Comparison of ENCODE assay signal across 8 cellular contexts in the genomic region with DNA sequence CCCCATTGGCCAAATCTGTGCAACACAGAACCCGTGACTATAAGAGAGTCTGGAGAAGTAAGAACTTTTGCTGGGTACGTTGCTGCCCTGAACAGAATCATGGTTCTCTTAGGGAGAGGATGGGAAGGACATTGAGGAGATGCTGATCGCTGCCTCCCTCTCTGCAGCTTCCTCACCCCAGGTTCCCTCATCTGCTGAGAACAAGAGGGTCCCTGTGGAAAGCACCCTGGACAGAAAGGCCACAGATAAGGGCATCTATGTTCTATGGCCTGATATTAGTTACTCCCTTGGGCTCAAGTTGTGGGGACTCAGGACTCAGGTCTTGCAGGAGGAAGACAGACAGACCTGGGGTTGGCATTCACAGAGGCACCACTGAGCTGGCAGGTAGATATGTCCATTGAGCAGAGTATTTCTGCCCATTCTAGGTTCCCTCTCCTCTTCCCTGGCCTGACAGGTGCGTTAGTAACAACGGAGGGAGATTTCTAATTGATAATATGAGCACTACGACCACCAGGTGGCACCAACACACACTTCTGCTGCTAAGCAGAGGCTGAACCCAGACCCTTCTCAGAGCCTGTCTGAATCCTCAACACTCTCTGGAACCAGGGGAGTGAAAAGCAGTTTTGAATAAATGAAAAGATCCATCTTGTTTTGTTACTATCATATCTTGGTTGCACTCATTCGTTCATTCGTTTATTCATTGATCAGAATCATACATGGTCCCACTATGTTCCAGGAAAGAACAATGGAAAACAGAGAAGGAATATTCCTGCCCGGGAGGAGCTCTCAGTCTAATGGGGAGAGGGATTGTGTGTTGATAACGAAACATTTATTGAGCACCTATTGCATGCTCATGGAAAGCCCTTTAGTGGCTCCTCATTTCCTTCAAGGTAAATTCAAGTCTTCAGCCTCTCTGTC. TPM values are rescaled to one million over a fixed set of nuclear protein-coding genes. Genes with fewer than 3 reads are reported as not detected.
DNase-seq lines count a peak whose midpoint lies in the region; ATAC-seq and TF ChIP-seq lines count a peak whose summit lies in the region.

No MANE protein-coding gene starts in this region.

- dilution Hi-C loops in IMR-90 (cut with HindIII; ENCODE audit: low sequenced_read_pairs, unreplicated experiment), result no loop called here

- H2BK120ac ChIP-seq in IMR-90 (ENCODE audit: low read depth, low read length), result no peak overlapping the region

- no CpG with 5 or more reads among the region's 10 CpGs for WGBS in IMR-90 (ENCODE audit: extremely low coverage in 2 of 2, insufficient read length in 1 of 2), 2 experiments

- no peaks in the 10 kb centered on the region for H3K9me3 ChIP-seq in IMR-90 (ENCODE audit: control insufficient read depth, insufficient read depth, low read length)
- H3K9me3 ChIP-seq in RWPE2 (ENCODE audit: severe bottlenecking), result no peaks in the 10 kb centered on the region

- no peak overlapping the region for H3K4me2 ChIP-seq in IMR-90 (ENCODE audit: low read depth, low read length)

- H3K56ac ChIP-seq in IMR-90 (ENCODE audit: extremely low read depth, insufficient read depth, low read length), result no peak overlapping the region

- in situ Hi-C loops in IMR-90 (cut with MboI; ENCODE audit: low sequenced_read_pairs), result loop anchor here (5.0 to 25.0 kb wide), 2 partner anchors 130 to 600 kb away; no protein-coding TSS in a partner anchor

- H3K27ac ChIP-seq in IMR-90 (ENCODE audit: insufficient read depth, low read length) (no peak overlapping the region), RWPE2 (ENCODE audit: poor library complexity, severe bottlenecking) (no peak overlapping the region)

- H3K4me1 ChIP-seq in IMR-90 (ENCODE audit: control insufficient read depth, insufficient read depth, low read length), result no peaks in the 10 kb centered on the region
- H3K4me1 ChIP-seq in RWPE2 (ENCODE audit: insufficient read depth, poor library complexity, severe bottlenecking), result no peaks in the 10 kb centered on the region

- H3K27me3 ChIP-seq in IMR-90 (ENCODE audit: control insufficient read depth, insufficient read depth, low read length), result peaks cover 3% of the 10 kb centered on the region
- H3K27me3 ChIP-seq in RWPE2 (ENCODE audit: insufficient read depth, poor library complexity, severe bottlenecking), result peaks cover 4% of the 10 kb centered on the region

- TF ChIP-seq RAD21 in IMR-90 (IDR thresholded peaks at IDR 0.05; ENCODE audit: low read length), result peak; percentile 54

- no peak overlapping the region for H3K4ac ChIP-seq in IMR-90 (ENCODE audit: low read depth, low read length)

- CTCF ChIA-PET in IMR-90 (lab: Yijun Ruan, JAX), result interaction anchor here (0.6 to 2.9 kb wide), 2 partner anchors 248 to 256 kb away, joined by 3 to 10 read pairs; no protein-coding TSS in a partner anchor

- H3K36me3 ChIP-seq in IMR-90 (ENCODE audit: control insufficient read depth, insufficient read depth, low read length) (no peaks in the 10 kb centered on the region), RWPE2 (ENCODE audit: low read depth) (no peaks in the 10 kb centered on the region)

- no peak overlapping the region for H2BK15ac ChIP-seq in IMR-90 (ENCODE audit: low read depth, low read length)

- no peak overlapping the region for H2BK5ac ChIP-seq in IMR-90 (ENCODE audit: low read depth, low read length, poor library complexity, severe bottlenecking)

- intact Hi-C loops in IMR-90 (cut with micrococcal nuclease), result loop anchor here (1.0 kb wide), 2 partner anchors 131 to 606 kb away; no protein-coding TSS in a partner anchor
- intact Hi-C loops in activated T-helper 2 cell treated with anti-CD3 and anti-CD28 coated beads, Interferon-gamma antibody, Interleukin-2, Interleukin-4, amounts not matched to agents 10 μg/mL and 5 μg/mL and 100 μg/mL, durations not matched to agents 14 hours and 24 hours and 36 hours (cut with micrococcal nuclease), result loop anchor here (1.0 kb wide), 1 partner anchor 130 kb away; no protein-coding TSS in a partner anchor

- H3K9me1 ChIP-seq in IMR-90 (ENCODE audit: insufficient read depth, low read length), result no peaks in the 10 kb centered on the region

- POLR2A ChIA-PET in IMR-90 (lab: Charles Lee; ENCODE audit: unreplicated experiment), result no interaction called here

- H4K91ac ChIP-seq in IMR-90 (ENCODE audit: insufficient read depth, low read depth, low read length), result no peak overlapping the region

- no peak overlapping the region for H4K5ac ChIP-seq in IMR-90 (ENCODE audit: low read depth, low read length)

- no peak overlapping the region for H3K18ac ChIP-seq in IMR-90 (ENCODE audit: low read depth, low read length)

- peaks cover 5% of the 10 kb centered on the region for H3K27me3 Mint-ChIP-seq in activated T-helper 2 cell treated with anti-CD3 and anti-CD28 coated beads, Interferon-gamma antibody, Interleukin-2, Interleukin-4, amounts not matched to agents 10 μg/mL and 5 μg/mL and 100 μg/mL, durations not matched to agents 14 hours and 24 hours and 36 hours (ENCODE audit: low read depth)

- no peak overlapping the region for H3K23ac ChIP-seq in IMR-90 (ENCODE audit: low read depth, low read length)

- no peak overlapping the region for H2BK20ac ChIP-seq in IMR-90 (ENCODE audit: low read depth, low read length)

- no peak overlapping the region for H2AK5ac ChIP-seq in IMR-90 (ENCODE audit: low read depth, low read length)

- H3K4me3 Mint-ChIP-seq in activated T-helper 2 cell treated with anti-CD3 and anti-CD28 coated beads, Interferon-gamma antibody, Interleukin-2, Interleukin-4, amounts not matched to agents 10 μg/mL and 5 μg/mL and 100 μg/mL, durations not matched to agents 14 hours and 24 hours and 36 hours (ENCODE audit: low read depth), result no peak overlapping the region

- no peaks in the 10 kb centered on the region for H3K79me1 ChIP-seq in IMR-90 (ENCODE audit: low read depth in 1 of 2, low read length in 2 of 2)

- H3K36me3 Mint-ChIP-seq in activated T-helper 2 cell treated with anti-CD3 and anti-CD28 coated beads, Interferon-gamma antibody, Interleukin-2, Interleukin-4, amounts not matched to agents 10 μg/mL and 5 μg/mL and 100 μg/mL, durations not matched to agents 14 hours and 24 hours and 36 hours (ENCODE audit: low read depth), result no peaks in the 10 kb centered on the region

- no peaks in the 10 kb centered on the region for H4K20me1 ChIP-seq in IMR-90 (ENCODE audit: insufficient read depth, low read length)

- no peaks in the 10 kb centered on the region for H3K4me1 Mint-ChIP-seq in activated T-helper 2 cell treated with anti-CD3 and anti-CD28 coated beads, Interferon-gamma antibody, Interleukin-2, Interleukin-4, amounts not matched to agents 10 μg/mL and 5 μg/mL and 100 μg/mL, durations not matched to agents 14 hours and 24 hours and 36 hours (ENCODE audit: low read depth)

- H3K9me3 Mint-ChIP-seq in activated T-helper 2 cell treated with anti-CD3 and anti-CD28 coated beads, Interferon-gamma antibody, Interleukin-2, Interleukin-4, amounts not matched to agents 10 μg/mL and 5 μg/mL and 100 μg/mL, durations not matched to agents 14 hours and 24 hours and 36 hours, result no peaks in the 10 kb centered on the region

- H2AFZ ChIP-seq in IMR-90 (replicated peaks; ENCODE audit: low read length, poor library complexity), result no peak overlapping the region

- H3K4me3 ChIP-seq in IMR-90 (ENCODE audit: insufficient read depth, low read depth, low read length), result no peak overlapping the region
- no peak overlapping the region for H3K4me3 ChIP-seq in RWPE2 (ENCODE audit: severe bottlenecking)

- no peak overlapping the region for H3K14ac ChIP-seq in IMR-90 (replicated peaks; ENCODE audit: low read depth, low read length)

- ATAC-seq in IMR-90 (ENCODE audit: low read depth) (peak; percentile 76), RWPE2 (ENCODE audit: low read depth) (peak; percentile 87), HG02973 (IDR thresholded peaks at IDR 0.05; ENCODE audit: unreplicated experiment) (no peak)

- TF ChIP-seq CTCF in IMR-90 (conservative IDR thresholded peaks at IDR 0.05; ENCODE audit: low read depth, low read length), result peak; percentile 58
- TF ChIP-seq CTCF in RWPE2 (IDR thresholded peaks at IDR 0.05; ENCODE audit: poor library complexity, severe bottlenecking), result peak; percentile 82

- H3K27ac Mint-ChIP-seq in activated T-helper 2 cell treated with anti-CD3 and anti-CD28 coated beads, Interferon-gamma antibody, Interleukin-2, Interleukin-4, amounts not matched to agents 10 μg/mL and 5 μg/mL and 100 μg/mL, durations not matched to agents 14 hours and 24 hours and 36 hours, result no peak overlapping the region

- no peak for TF ChIP-seq POLR2A in IMR-90 (IDR thresholded peaks at IDR 0.05; ENCODE audit: low read depth, low read length)

- DNase-seq in AML-193 (lab: John Stamatoyannopoulos, UW), result peak; percentile 40 to 56
- peak; percentile 45 for DNase-seq in GM19238 (ENCODE audit: insufficient read length, low spot score)
- DNase-seq in IMR-90, result peak; percentile 45
- DNase-seq in RWPE2 (ENCODE audit: low spot score), result no peak
- DNase-seq in activated T-helper 2 cell treated with anti-CD3 and anti-CD28 coated beads, Interferon-gamma antibody, Interleukin-2, Interleukin-4, amounts not matched to agents 10 μg/mL and 5 μg/mL and 100 μg/mL, durations not matched to agents 14 hours and 24 hours and 36 hours (ENCODE audit: low spot score), result peak; percentile 34
- DNase-seq in germinal center (ENCODE audit: low spot score), result peak; percentile 62
- peak; percentile 52 for DNase-seq in pons (ENCODE audit: low spot score)

- no peak overlapping the region for H4K8ac ChIP-seq in IMR-90 (ENCODE audit: low read depth in 2 of 2, low read length in 2 of 2)

- H3K9ac ChIP-seq in IMR-90 (ENCODE audit: low read depth, low read length), result no peak overlapping the region

- H2AK9ac ChIP-seq in IMR-90 (replicated peaks; ENCODE audit: low read depth, low read length, poor library complexity), result no peak overlapping the region

- BruUV-seq in IMR-90 (replicated peaks; lab: Mats Ljungman, UMichigan), result no TSS peak

TF ChIP-seq in IMR-90, 13 proteins besides CTCF, POLR2A, EP300 and RAD21:
- TF ChIP-seq SMC3 (IDR thresholded peaks at IDR 0.05; ENCODE audit: low read depth, low read length) (peak; percentile 66), BHLHE40 (IDR thresholded peaks at IDR 0.05; ENCODE audit: low read depth, low read length) (no peak), FOS (IDR thresholded peaks at IDR 0.05; ENCODE audit: low read depth, low read length) (no peak)

RNA-seq across cellular contexts. Expression of gene SLC6A2, which starts 56.4 kb away (rescaled TPM):
- total RNA-seq in IMR-90 (2012; rRNA removed), result not detected in 2 replicates
- polyA plus RNA-seq in IMR-90 (2012; rRNA removed), result not detected in 2 replicates
- not detected in 2 replicates for polyA plus RNA-seq in IMR-90 (2012; cell fraction: cytosol; rRNA removed)
- polyA plus RNA-seq in IMR-90 (2012; cell fraction: nucleus; rRNA removed; ENCODE audit: low replicate concordance), result not detected in 2 replicates
- total RNA-seq in activated T-helper 2 cell treated with anti-CD3 and anti-CD28 coated beads, Interferon-gamma antibody, Interleukin-2, Interleukin-4, amounts not matched to agents 10 μg/mL and 5 μg/mL and 100 μg/mL, durations not matched to agents 14 hours and 24 hours and 36 hours, result not detected in 2 replicates
